Comparison of ENCODE assay signal across 9 cellular contexts in genomic region chr9:70410368-70410767, GRCh38. TPM values are rescaled to one million over a fixed set of nuclear protein-coding genes. Genes with fewer than 3 reads are reported as not detected.
DNase-seq lines count a peak whose midpoint lies in the region; ATAC-seq, FAIRE-seq and TF ChIP-seq lines count a peak whose summit lies in the region.
"Had no signal": no experiment of that assay in that cellular context is flagged by ENCODE, and none has a peak within 500 bp of the region (broad histone marks: within the 10 kb centered on the region; RNA-seq: fewer than 3 reads in every experiment).

No MANE protein-coding gene starts in this region.

- peak overlapping the region; percentile 98 for H3K27ac Mint-ChIP-seq in activated CD4-positive, alpha-beta T cell treated with anti-CD3 and anti-CD28 coated beads, Interleukin-2, amount 10 ng/mL, durations not matched to agents 7 days and 5 days
- H3K27ac Mint-ChIP-seq in activated naive CD4-positive, alpha-beta T cell treated with anti-CD3 and anti-CD28 coated beads, Interleukin-2, amount 50 U/mL, for 72 hours: peak overlapping the region; percentile 79 to 99

- no peak for DNase-seq in activated CD4-positive, alpha-beta T cell treated with anti-CD3 and anti-CD28 coated beads, Interleukin-2, amount 10 ng/mL, durations not matched to agents 7 days and 5 days
- no peak for DNase-seq in activated CD4-positive, alpha-beta T cell treated with anti-CD3 and anti-CD28 coated beads for 1 hour
- DNase-seq in activated naive CD4-positive, alpha-beta T cell treated with anti-CD3 and anti-CD28 coated beads, Interleukin-2, amount 50 U/mL, for 72 hours (ENCODE audit: low spot score in 2 of 2): no peak
- DNase-seq in kidney: no peak
- DNase-seq in stimulated activated CD4-positive, alpha-beta T cell treated with anti-CD3 and anti-CD28 coated beads, Interleukin-2, amount 100 ng/mL, for 24 hours: no peak
- DNase-seq: Calu3 had no signal

- 34% methylated on average over 1 of the region's 1 CpG for WGBS in thymus

- H3K9me3 Mint-ChIP-seq in activated CD4-positive, alpha-beta T cell treated with anti-CD3 and anti-CD28 coated beads, Interleukin-2, amount 10 ng/mL, durations not matched to agents 7 days and 5 days: no peaks in the 10 kb centered on the region
- H3K9me3 Mint-ChIP-seq in activated naive CD4-positive, alpha-beta T cell treated with anti-CD3 and anti-CD28 coated beads, Interleukin-2, amount 50 U/mL, for 72 hours: no peaks in the 10 kb centered on the region

- H3K4me1 ChIP-seq in kidney (ENCODE audit: control insufficient read depth in 1 of 2, insufficient read depth in 1 of 2, low read depth in 1 of 2, low read length in 2 of 2) (peaks cover 35 to 36% of the 10 kb centered on the region in 2 donors), thymus (ENCODE audit: control insufficient read depth, insufficient read depth, low read length) (peaks cover 9% of the 10 kb centered on the region)

- H3K9me3 ChIP-seq in kidney (ENCODE audit: control insufficient read depth in 1 of 2, low read length in 2 of 2) (no peaks in the 10 kb centered on the region), thymus (ENCODE audit: control insufficient read depth) (no peaks in the 10 kb centered on the region)

- peak overlapping the region; percentile 97 to 100 for H3K9ac ChIP-seq in kidney (ENCODE audit: low read length in 2 of 2)

- intact Hi-C loops in kidney (cut with DNase I): no loop called here

- peaks cover 10% of the 10 kb centered on the region for H3K36me3 Mint-ChIP-seq in activated CD4-positive, alpha-beta T cell treated with anti-CD3 and anti-CD28 coated beads, Interleukin-2, amount 10 ng/mL, durations not matched to agents 7 days and 5 days (ENCODE audit: low read depth)
- peaks cover 11 to 15% of the 10 kb centered on the region in 2 donors for H3K36me3 Mint-ChIP-seq in activated naive CD4-positive, alpha-beta T cell treated with anti-CD3 and anti-CD28 coated beads, Interleukin-2, amount 50 U/mL, for 72 hours

- H3K27ac ChIP-seq in kidney (ENCODE audit: low read depth in 2 of 2, low read length in 2 of 2): peak overlapping the region; percentile 99 to 100
- no peak overlapping the region for H3K27ac ChIP-seq in thymus (ENCODE audit: low read depth)

- peak overlapping the region; percentile 96 for H3K4me3 Mint-ChIP-seq in activated CD4-positive, alpha-beta T cell treated with anti-CD3 and anti-CD28 coated beads, Interleukin-2, amount 10 ng/mL, durations not matched to agents 7 days and 5 days

- H3K4me3 ChIP-seq in kidney (ENCODE audit: low read length in 2 of 2): peak overlapping the region; percentile 94 to 98
- H3K4me3 ChIP-seq in thymus (ENCODE audit: low read length): peak overlapping the region; percentile 77

- CTCF ChIA-PET in activated CD4-positive, alpha-beta T cell treated with anti-CD3 and anti-CD28 coated beads, Interleukin-2, amount 10 ng/mL, durations not matched to agents 7 days and 5 days (lab: Charles Lee): interaction anchor here (0.5 to 1.4 kb wide), 4 partner anchors 8 to 154 kb away, joined by 3 to 6 read pairs (median 3); no protein-coding TSS in a partner anchor

- FAIRE-seq in kidney (lab: Jason Lieb, UNC): no peak

- H3K27me3 Mint-ChIP-seq in activated CD4-positive, alpha-beta T cell treated with anti-CD3 and anti-CD28 coated beads, Interleukin-2, amount 10 ng/mL, durations not matched to agents 7 days and 5 days: no peaks in the 10 kb centered on the region

- H3K4me1 Mint-ChIP-seq in activated CD4-positive, alpha-beta T cell treated with anti-CD3 and anti-CD28 coated beads, Interleukin-2, amount 10 ng/mL, durations not matched to agents 7 days and 5 days: peaks cover 71% of the 10 kb centered on the region

- no peaks in the 10 kb centered on the region for H3K36me3 ChIP-seq in kidney (ENCODE audit: control insufficient read depth in 1 of 2, insufficient read depth in 2 of 2, low read length in 2 of 2)
- H3K36me3 ChIP-seq in thymus (ENCODE audit: control insufficient read depth, insufficient read depth): no peaks in the 10 kb centered on the region

- TF ChIP-seq CTCF in kidney (IDR thresholded peaks at IDR 0.05; ENCODE audit: borderline replicate concordance, extremely low read depth, insufficient read depth): no peak

- ATAC-seq in activated naive CD4-positive, alpha-beta T cell treated with anti-CD3 and anti-CD28 coated beads, Interleukin-2, amount 50 U/mL, for 72 hours: no peak
- ATAC-seq in GM21526 (IDR thresholded peaks at IDR 0.05; ENCODE audit: low FRiP score, unreplicated experiment): no peak
- no peak for ATAC-seq in activated CD4-positive, CD25-positive, alpha-beta regulatory T cell treated with anti-CD3 and anti-CD28 coated beads, Interleukin-2, amount 50 U/mL, for 24 hours

- POLR2A ChIA-PET in activated CD4-positive, alpha-beta T cell treated with anti-CD3 and anti-CD28 coated beads, Interleukin-2, amount 10 ng/mL, durations not matched to agents 7 days and 5 days (lab: Charles Lee): interaction anchor here (0.9 kb wide), 1 partner anchor 10 kb away, joined by 4 read pairs; no protein-coding TSS in a partner anchor

- H3K27me3 ChIP-seq in thymus (ENCODE audit: control insufficient read depth, insufficient read depth): peaks cover 28% of the 10 kb centered on the region

RNA-seq across cellular contexts. Expression of gene KLF9, which starts 4.1 kb away (rescaled TPM):
- total RNA-seq in activated CD4-positive, alpha-beta T cell treated with anti-CD3 and anti-CD28 coated beads, Interleukin-2, amount 10 ng/mL, durations not matched to agents 7 days and 5 days: 10 to 100 TPM; 11.3 to 12.8 TPM
- total RNA-seq in activated naive CD4-positive, alpha-beta T cell treated with anti-CD3 and anti-CD28 coated beads, Interleukin-2, amount 50 U/mL, for 72 hours: 10 to 100 TPM; 22.6 to 25.1 TPM
- total RNA-seq in kidney: 100 TPM
- polyA plus RNA-seq in kidney (ENCODE audit: insufficient read depth, low read depth, low replicate concordance) (23.5 TPM), thymus (35.3 TPM)
